In the genomic region with DNA sequence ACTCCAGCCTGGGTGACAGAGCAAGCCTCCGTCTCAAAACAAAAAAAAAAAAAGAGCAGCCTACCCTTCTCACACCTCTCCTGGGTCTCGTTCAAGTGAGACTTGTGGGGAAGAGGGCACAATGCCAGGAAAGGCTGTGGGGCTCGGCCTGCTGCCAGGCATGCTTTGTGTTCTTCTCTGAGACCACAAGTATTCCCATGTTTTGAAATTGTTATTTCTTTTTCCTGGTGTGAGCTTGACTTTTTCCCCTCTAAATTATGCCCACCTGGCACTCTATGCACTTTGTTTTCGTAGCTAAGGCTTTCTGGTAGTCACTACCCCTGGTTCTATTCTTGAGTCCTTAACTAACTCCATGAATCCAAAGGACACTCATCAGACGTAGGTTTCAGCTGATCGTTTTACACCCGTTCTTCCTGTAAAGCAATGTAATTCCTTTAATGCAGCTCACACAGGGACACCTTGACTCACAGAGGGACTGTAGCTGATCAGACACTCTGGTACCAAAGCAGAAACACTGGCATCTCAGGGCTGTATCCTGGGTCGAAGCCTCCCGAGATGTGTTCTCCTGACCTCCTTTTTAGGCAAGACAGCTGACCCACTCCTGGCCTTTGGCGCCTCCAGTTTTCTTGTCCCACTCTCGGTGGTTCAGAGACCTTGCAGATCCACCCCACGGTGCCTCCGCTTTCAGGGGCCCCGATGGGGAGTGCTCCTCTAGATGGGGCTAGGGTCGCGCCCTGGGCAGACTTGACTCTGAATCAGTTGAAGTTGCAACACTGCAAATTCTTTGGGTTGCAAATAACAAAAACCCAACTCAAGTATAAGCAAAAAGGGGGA, we compare ENCODE assay signal across 12 cellular contexts.
DNase-seq lines count a peak whose midpoint lies in the region; ATAC-seq lines count a peak whose summit lies in the region.
"Had no signal": no experiment of that assay in that cellular context is flagged by ENCODE, and none has a peak within 500 bp of the region (broad histone marks: within the 10 kb centered on the region; RNA-seq: fewer than 3 reads in every experiment).

No MANE protein-coding gene starts in this region.

- ATAC-seq in left cardiac atrium (peak; percentile 34 to 46), Right ventricle myocardium inferior (no peak)
- no peak for ATAC-seq in stimulated activated naive CD8-positive, alpha-beta T cell treated with anti-CD3 and anti-CD28 coated beads, Interleukin-15, amount 100 ng/mL, for 72 hours
- no peak for ATAC-seq in activated naive CD4-positive, alpha-beta T cell treated with anti-CD3 and anti-CD28 coated beads, Interleukin-2, amount 50 U/mL, for 72 hours
- ATAC-seq: foreskin keratinocyte had no signal

- H3K4me3 Mint-ChIP-seq in stimulated activated naive CD8-positive, alpha-beta T cell treated with anti-CD3 and anti-CD28 coated beads, Interleukin-15, amount 100 ng/mL, for 72 hours: no peak overlapping the region
- H3K4me3 Mint-ChIP-seq: CD4-positive, CD25-positive, alpha-beta regulatory T cell; type B pancreatic cell had no signal

- H3K27ac Mint-ChIP-seq in stimulated activated naive CD8-positive, alpha-beta T cell treated with anti-CD3 and anti-CD28 coated beads, Interleukin-15, amount 100 ng/mL, for 72 hours: no peak overlapping the region
- no peak overlapping the region for H3K27ac Mint-ChIP-seq in activated naive CD4-positive, alpha-beta T cell treated with anti-CD3 and anti-CD28 coated beads, Interleukin-2, amount 50 U/mL, for 72 hours
- H3K27ac Mint-ChIP-seq: type B pancreatic cell had no signal

- no peaks in the 10 kb centered on the region for H3K4me1 Mint-ChIP-seq in stimulated activated naive CD8-positive, alpha-beta T cell treated with anti-CD3 and anti-CD28 coated beads, Interleukin-15, amount 100 ng/mL, for 72 hours
- H3K4me1 Mint-ChIP-seq: CD4-positive, CD25-positive, alpha-beta regulatory T cell had no signal

- intact Hi-C loops in left cardiac atrium (cut with DNase I): no loop called here
- intact Hi-C loops in Right ventricle myocardium inferior (cut with DNase I): no loop called here

- peaks cover 39% of the 10 kb centered on the region for H3K27me3 Mint-ChIP-seq in stimulated activated naive CD8-positive, alpha-beta T cell treated with anti-CD3 and anti-CD28 coated beads, Interleukin-15, amount 100 ng/mL, for 72 hours
- H3K27me3 Mint-ChIP-seq: CD4-positive, CD25-positive, alpha-beta regulatory T cell had no signal

- H3K9me3 Mint-ChIP-seq in stimulated activated naive CD8-positive, alpha-beta T cell treated with anti-CD3 and anti-CD28 coated beads, Interleukin-15, amount 100 ng/mL, for 72 hours: no peaks in the 10 kb centered on the region
- peaks cover 0 to 3% of the 10 kb centered on the region in 2 donors for H3K9me3 Mint-ChIP-seq in activated naive CD4-positive, alpha-beta T cell treated with anti-CD3 and anti-CD28 coated beads, Interleukin-2, amount 50 U/mL, for 72 hours
- H3K9me3 Mint-ChIP-seq: type B pancreatic cell had no signal

- H3K36me3 Mint-ChIP-seq in activated naive CD4-positive, alpha-beta T cell treated with anti-CD3 and anti-CD28 coated beads, Interleukin-2, amount 50 U/mL, for 72 hours: peaks cover 0 to 6% of the 10 kb centered on the region in 2 donors
- H3K36me3 Mint-ChIP-seq: CD4-positive, CD25-positive, alpha-beta regulatory T cell; type B pancreatic cell had no signal

- DNase-seq in left cardiac atrium (peak; percentile 36), Right ventricle myocardium inferior (ENCODE audit: missing footprints) (no peak), NCI-H69 (lab: John Stamatoyannopoulos, UW) (peak; percentile 0), fibroblast of peridontal ligament (ENCODE audit: extremely low read depth) (peak; percentile 83), mesenteric fat pad (ENCODE audit: low spot score) (no peak), retina (no peak)
- DNase-seq in stimulated activated naive CD8-positive, alpha-beta T cell treated with anti-CD3 and anti-CD28 coated beads, Interleukin-15, amount 100 ng/mL, for 72 hours: no peak
- no peak for DNase-seq in activated naive CD4-positive, alpha-beta T cell treated with anti-CD3 and anti-CD28 coated beads, Interleukin-2, amount 50 U/mL, for 72 hours (ENCODE audit: low spot score in 2 of 2)
- DNase-seq: CD4-positive, CD25-positive, alpha-beta regulatory T cell; NCI-H1436 treated with DMSO at 0.1 percent for 48 hours had no signal

Comparison
In these comparisons a context has a peak if more than half of its experiments do, and no peak if none do; other contexts are left out.
1. ATAC-seq: peak in left cardiac atrium (2 of 2); none in Right ventricle myocardium inferior (single experiment), stimulated activated naive CD8-positive, alpha-beta T cell treated with anti-CD3 and anti-CD28 coated beads, Interleukin-15, amount 100 ng/mL, for 72 hours (single experiment) and activated naive CD4-positive, alpha-beta T cell treated with anti-CD3 and anti-CD28 coated beads, Interleukin-2, amount 50 U/mL, for 72 hours (0 of 2).
2. DNase-seq: peak in left cardiac atrium (single experiment), NCI-H69 (single experiment) and fibroblast of peridontal ligament (single experiment); none in Right ventricle myocardium inferior (single experiment), stimulated activated naive CD8-positive, alpha-beta T cell treated with anti-CD3 and anti-CD28 coated beads, Interleukin-15, amount 100 ng/mL, for 72 hours (0 of 2), mesenteric fat pad (single experiment), retina (single experiment) and activated naive CD4-positive, alpha-beta T cell treated with anti-CD3 and anti-CD28 coated beads, Interleukin-2, amount 50 U/mL, for 72 hours (0 of 2).